In the genomic region with DNA sequence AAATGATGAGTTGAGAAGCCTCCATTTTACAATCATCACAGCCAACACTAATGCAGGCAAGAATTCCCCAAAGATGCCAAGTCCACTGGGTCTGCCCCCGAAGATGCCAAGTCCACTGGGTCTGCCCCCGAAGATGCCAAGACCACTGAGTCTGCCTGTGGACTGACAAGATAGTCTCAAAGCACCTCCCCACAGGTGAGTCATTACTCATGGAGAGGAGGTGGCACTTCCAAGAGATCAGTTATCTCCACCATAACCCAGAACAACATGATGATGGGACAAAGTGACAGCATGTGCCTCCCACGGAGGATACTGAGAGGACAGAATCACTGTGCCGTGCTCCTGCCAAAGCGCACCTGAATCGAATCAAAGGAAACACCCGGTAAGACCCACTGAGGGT, we compare ENCODE assay signal across 3 cellular contexts.
TF ChIP-seq lines count a peak whose summit lies in the region.

No MANE protein-coding gene starts in this region.

TF ChIP-seq in SK-N-SH, 30 proteins besides CTCF, POLR2A, EP300 and RAD21 (continues in another document):
- TF ChIP-seq PBX3 (IDR thresholded peaks at IDR 0.05), result no peak
- TF ChIP-seq MAX (IDR thresholded peaks at IDR 0.05; ENCODE audit: low read depth), result no peak
- TF ChIP-seq, protein P1, sequence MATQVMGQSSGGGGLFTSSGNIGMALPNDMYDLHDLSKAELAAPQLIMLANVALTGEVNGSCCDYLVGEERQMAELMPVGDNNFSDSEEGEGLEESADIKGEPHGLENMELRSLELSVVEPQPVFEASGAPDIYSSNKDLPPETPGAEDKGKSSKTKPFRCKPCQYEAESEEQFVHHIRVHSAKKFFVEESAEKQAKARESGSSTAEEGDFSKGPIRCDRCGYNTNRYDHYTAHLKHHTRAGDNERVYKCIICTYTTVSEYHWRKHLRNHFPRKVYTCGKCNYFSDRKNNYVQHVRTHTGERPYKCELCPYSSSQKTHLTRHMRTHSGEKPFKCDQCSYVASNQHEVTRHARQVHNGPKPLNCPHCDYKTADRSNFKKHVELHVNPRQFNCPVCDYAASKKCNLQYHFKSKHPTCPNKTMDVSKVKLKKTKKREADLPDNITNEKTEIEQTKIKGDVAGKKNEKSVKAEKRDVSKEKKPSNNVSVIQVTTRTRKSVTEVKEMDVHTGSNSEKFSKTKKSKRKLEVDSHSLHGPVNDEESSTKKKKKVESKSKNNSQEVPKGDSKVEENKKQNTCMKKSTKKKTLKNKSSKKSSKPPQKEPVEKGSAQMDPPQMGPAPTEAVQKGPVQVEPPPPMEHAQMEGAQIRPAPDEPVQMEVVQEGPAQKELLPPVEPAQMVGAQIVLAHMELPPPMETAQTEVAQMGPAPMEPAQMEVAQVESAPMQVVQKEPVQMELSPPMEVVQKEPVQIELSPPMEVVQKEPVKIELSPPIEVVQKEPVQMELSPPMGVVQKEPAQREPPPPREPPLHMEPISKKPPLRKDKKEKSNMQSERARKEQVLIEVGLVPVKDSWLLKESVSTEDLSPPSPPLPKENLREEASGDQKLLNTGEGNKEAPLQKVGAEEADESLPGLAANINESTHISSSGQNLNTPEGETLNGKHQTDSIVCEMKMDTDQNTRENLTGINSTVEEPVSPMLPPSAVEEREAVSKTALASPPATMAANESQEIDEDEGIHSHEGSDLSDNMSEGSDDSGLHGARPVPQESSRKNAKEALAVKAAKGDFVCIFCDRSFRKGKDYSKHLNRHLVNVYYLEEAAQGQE (IDR thresholded peaks at IDR 0.05; ENCODE audit: low read depth, low read length), result no peak
- no peak for TF ChIP-seq POLR2AphosphoS5 (IDR thresholded peaks at IDR 0.05; ENCODE audit: low read depth, low read length)
- TF ChIP-seq GABPA (IDR thresholded peaks at IDR 0.05; ENCODE audit: low read depth), result no peak
- no peak for TF ChIP-seq FOXJ3 (CRISPR knock-in tag; IDR thresholded peaks at IDR 0.05)
- TF ChIP-seq GATA2 (CRISPR knock-in tag; IDR thresholded peaks at IDR 0.05), result no peak
- TF ChIP-seq, protein P2, sequence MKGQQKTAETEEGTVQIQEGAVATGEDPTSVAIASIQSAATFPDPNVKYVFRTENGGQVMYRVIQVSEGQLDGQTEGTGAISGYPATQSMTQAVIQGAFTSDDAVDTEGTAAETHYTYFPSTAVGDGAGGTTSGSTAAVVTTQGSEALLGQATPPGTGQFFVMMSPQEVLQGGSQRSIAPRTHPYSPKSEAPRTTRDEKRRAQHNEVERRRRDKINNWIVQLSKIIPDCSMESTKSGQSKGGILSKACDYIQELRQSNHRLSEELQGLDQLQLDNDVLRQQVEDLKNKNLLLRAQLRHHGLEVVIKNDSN (IDR thresholded peaks at IDR 0.05; ENCODE audit: borderline replicate concordance, low read depth), result no peak
- no peak for TF ChIP-seq MEF2A (IDR thresholded peaks at IDR 0.05; ENCODE audit: borderline replicate concordance, low read depth)
- TF ChIP-seq SIN3A (IDR thresholded peaks at IDR 0.05; ENCODE audit: borderline replicate concordance, low read depth, low read length), result no peak
- TF ChIP-seq CHD2 (IDR thresholded peaks at IDR 0.05; ENCODE audit: low read length, partially characterized antibody), result no peak
- no peak for TF ChIP-seq TAF1 (IDR thresholded peaks at IDR 0.05; ENCODE audit: borderline replicate concordance, low read depth, low read length)
- TF ChIP-seq SMC3 (IDR thresholded peaks at IDR 0.05; ENCODE audit: low read depth, low read length), result no peak
- no peak for TF ChIP-seq TEAD4 (IDR thresholded peaks at IDR 0.05; ENCODE audit: borderline replicate concordance, insufficient read depth)
- TF ChIP-seq YY1 (IDR thresholded peaks at IDR 0.05; ENCODE audit: low read depth), result no peak
- no peak for TF ChIP-seq TCF12 (IDR thresholded peaks at IDR 0.05)
- no peak for TF ChIP-seq ELF1 (IDR thresholded peaks at IDR 0.05)

TF ChIP-seq in SK-N-SH treated with all-trans-retinoic acid at 6 μM for 48 hours, 23 proteins besides CTCF, POLR2A, EP300 and RAD21:
- TF ChIP-seq ZC3H10 (CRISPR knock-in tag; IDR thresholded peaks at IDR 0.05) (no peak), ZFP30 (CRISPR knock-in tag; IDR thresholded peaks at IDR 0.05) (no peak), ISL1 (CRISPR knock-in tag; IDR thresholded peaks at IDR 0.05) (no peak), RARB (CRISPR knock-in tag; IDR thresholded peaks at IDR 0.05) (no peak)
- TF ChIP-seq, protein P3, sequence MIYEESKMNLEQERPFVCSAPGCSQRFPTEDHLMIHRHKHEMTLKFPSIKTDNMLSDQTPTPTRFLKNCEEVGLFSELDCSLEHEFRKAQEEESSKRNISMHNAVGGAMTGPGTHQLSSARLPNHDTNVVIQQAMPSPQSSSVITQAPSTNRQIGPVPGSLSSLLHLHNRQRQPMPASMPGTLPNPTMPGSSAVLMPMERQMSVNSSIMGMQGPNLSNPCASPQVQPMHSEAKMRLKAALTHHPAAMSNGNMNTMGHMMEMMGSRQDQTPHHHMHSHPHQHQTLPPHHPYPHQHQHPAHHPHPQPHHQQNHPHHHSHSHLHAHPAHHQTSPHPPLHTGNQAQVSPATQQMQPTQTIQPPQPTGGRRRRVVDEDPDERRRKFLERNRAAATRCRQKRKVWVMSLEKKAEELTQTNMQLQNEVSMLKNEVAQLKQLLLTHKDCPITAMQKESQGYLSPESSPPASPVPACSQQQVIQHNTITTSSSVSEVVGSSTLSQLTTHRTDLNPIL (CRISPR knock-in tag; IDR thresholded peaks at IDR 0.05; ENCODE audit: low read depth), result no peak

TF ChIP-seq in HepG2, 621 proteins besides CTCF, POLR2A, EP300 and RAD21:
- TF ChIP-seq POLR2AphosphoS5 (IDR thresholded peaks at IDR 0.05; ENCODE audit: low read depth, low read length) (peak; percentile 29), FOSL2 (CRISPR knock-in tag; IDR thresholded peaks at IDR 0.05) (0 out of 2 replicates have a peak, but pooled peaks have one; percentile 36), SAP130 (CRISPR knock-in tag; IDR thresholded peaks at IDR 0.05; ENCODE audit: low read depth) (peak; percentile 34; the same call in 1 of the 2 replicates), DPF2 (CRISPR knock-in tag; IDR thresholded peaks at IDR 0.05; ENCODE audit: borderline replicate concordance, low read depth) (no peak), MTA3 (CRISPR knock-in tag; IDR thresholded peaks at IDR 0.05) (no peak), SIN3A (IDR thresholded peaks at IDR 0.05; ENCODE audit: borderline replicate concordance, low read depth, low read length) (0 out of 2 replicates have a peak, but pooled peaks have one; percentile 39)
TF ChIP-seq in HepG2: peak in this region for 4.
